8 cellular contexts compared by ENCODE assay signal in the genomic region with DNA sequence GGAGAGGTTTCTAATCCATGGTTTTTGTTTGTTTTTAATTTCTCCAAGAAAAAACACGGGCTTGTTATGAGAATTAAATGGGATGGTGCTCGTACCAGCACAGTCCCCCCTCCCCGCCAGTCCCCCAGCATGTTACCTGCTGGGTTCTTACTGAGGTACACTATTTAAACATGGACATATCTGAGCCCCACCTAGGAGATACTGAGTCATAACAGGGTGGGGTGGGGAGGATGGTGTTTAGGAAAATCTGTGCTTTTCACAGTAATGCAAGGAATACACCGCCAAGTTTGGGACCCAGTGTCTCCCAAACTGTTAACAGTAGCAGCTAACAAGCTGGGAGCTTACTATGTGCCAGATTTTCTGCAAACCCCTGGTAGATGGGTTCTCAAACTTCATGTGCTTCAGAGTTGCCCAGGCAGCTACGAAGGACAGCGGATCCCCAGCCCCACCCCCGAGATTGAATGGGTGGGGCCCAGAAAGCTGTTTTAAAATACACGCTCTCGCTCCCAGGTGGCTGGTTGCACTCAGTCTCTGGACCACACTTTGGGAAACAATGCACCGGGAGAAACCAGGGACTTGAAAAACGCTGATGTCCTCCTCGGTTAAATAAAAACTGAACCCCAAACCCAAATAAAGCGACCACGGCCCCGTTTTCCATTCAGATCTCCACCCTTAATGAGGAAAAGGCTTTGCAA. TPM values are rescaled to one million over a fixed set of nuclear protein-coding genes. Genes with fewer than 3 reads are reported as not detected.
DNase-seq lines count a peak whose midpoint lies in the region; ATAC-seq and TF ChIP-seq lines count a peak whose summit lies in the region.

No MANE protein-coding gene starts in this region.

- H3K36me3 ChIP-seq in IMR-90 (ENCODE audit: control insufficient read depth, insufficient read depth, low read length) (peaks cover 4% of the 10 kb centered on the region), left lung (peaks cover 0 to 12% of the 10 kb centered on the region in 2 donors)

- CTCF ChIA-PET in IMR-90 (lab: Yijun Ruan, JAX) = interaction anchor here (1.3 to 1.7 kb wide), 3 partner anchors 12 to 17 kb away, joined by 3 to 6 read pairs (median 3); no protein-coding TSS in a partner anchor

- POLR2A ChIA-PET in IMR-90 (lab: Charles Lee; ENCODE audit: unreplicated experiment) = interaction anchor here (0.7 kb wide), 1 partner anchor 11 kb away, joined by 6 read pairs; no protein-coding TSS in a partner anchor

- H3K4me1 ChIP-seq in IMR-90 (ENCODE audit: control insufficient read depth, insufficient read depth, low read length) = peaks cover 2% of the 10 kb centered on the region; the same call in 1 of the 2 replicates
- H3K4me1 ChIP-seq in left lung = peaks cover 0 to 13% of the 10 kb centered on the region in 2 donors

- peak; percentile 41 for ATAC-seq in GM21381 (IDR thresholded peaks at IDR 0.05; ENCODE audit: unreplicated experiment)
- peak; percentile 40 for ATAC-seq in IMR-90 (ENCODE audit: low read depth)
- ATAC-seq in left lung = peak; percentile 52
- no peak for ATAC-seq in GM18861 (IDR thresholded peaks at IDR 0.05; ENCODE audit: unreplicated experiment)

- BruUV-seq in IMR-90 (replicated peaks; lab: Mats Ljungman, UMichigan) = no TSS peak

- peak overlapping the region; percentile 38; the same call in 1 of the 2 replicates for H4K91ac ChIP-seq in IMR-90 (ENCODE audit: insufficient read depth, low read depth, low read length)

- intact Hi-C loops in IMR-90 (cut with micrococcal nuclease) = no loop called here
- intact Hi-C loops in left lung (cut with DNase I) = no loop called here

- in situ Hi-C loops in IMR-90 (cut with MboI; ENCODE audit: low sequenced_read_pairs) = no loop called here

- DNase-seq in D341Med (ENCODE audit: low spot score) (peak; percentile 64), IMR-90 (peak; percentile 11), UCSD-AML1 (lab: John Stamatoyannopoulos, UW; ENCODE audit: unreplicated experiment) (peak; percentile 41), cerebellum (ENCODE audit: low spot score) (peak; percentile 56), left lung (no peak)
- peak; percentile 23 for DNase-seq in stimulated activated CD8-positive, alpha-beta memory T cell treated with anti-CD3 and anti-CD28 coated beads, Interleukin-15, amount 100 ng/mL, for 24 hours (ENCODE audit: low read depth)

- TF ChIP-seq POLR2A in IMR-90 (IDR thresholded peaks at IDR 0.05; ENCODE audit: low read depth, low read length) = no peak

- H4K20me1 ChIP-seq in IMR-90 (ENCODE audit: insufficient read depth, low read length) = peaks cover 4% of the 10 kb centered on the region; the same call in 1 of the 2 replicates

- peak overlapping the region; percentile 99 for H2AFZ ChIP-seq in IMR-90 (replicated peaks; ENCODE audit: low read length, poor library complexity)

- H3K27ac ChIP-seq in IMR-90 (ENCODE audit: insufficient read depth, low read length) (peak overlapping the region; percentile 99), left lung (peak overlapping the region; percentile 91 to 92)

- H3K18ac ChIP-seq in IMR-90 (ENCODE audit: low read depth, low read length) = peak overlapping the region; percentile 15; the same call in 1 of the 2 replicates

- 0% methylated on average over 6 of the region's 15 CpGs; no CpG with 5 or more reads in 1 of the 2 experiments for WGBS in IMR-90 (ENCODE audit: extremely low coverage in 2 of 2, insufficient read length in 1 of 2), 2 experiments

- no peak overlapping the region for H2BK120ac ChIP-seq in IMR-90 (ENCODE audit: low read depth, low read length)

- H3K9me1 ChIP-seq in IMR-90 (ENCODE audit: insufficient read depth, low read length) = no peaks in the 10 kb centered on the region

- H3K27me3 ChIP-seq in IMR-90 (ENCODE audit: control insufficient read depth, insufficient read depth, low read length) = no peaks in the 10 kb centered on the region
- no peaks in the 10 kb centered on the region for H3K27me3 ChIP-seq in left lung

- no peak overlapping the region for H2BK15ac ChIP-seq in IMR-90 (ENCODE audit: low read depth, low read length)

- H2BK5ac ChIP-seq in IMR-90 (ENCODE audit: low read depth, low read length, poor library complexity, severe bottlenecking) = peak overlapping the region; percentile 91

- H3K4me2 ChIP-seq in IMR-90 (ENCODE audit: low read depth, low read length) = peak overlapping the region; percentile 98

- TF ChIP-seq CTCF in IMR-90 (conservative IDR thresholded peaks at IDR 0.05; ENCODE audit: low read depth, low read length) (no peak), left lung (IDR thresholded peaks at IDR 0.05) (no peak)

- H2AK5ac ChIP-seq in IMR-90 (ENCODE audit: low read depth, low read length) = no peak overlapping the region

- peak overlapping the region; percentile 99 for H3K9ac ChIP-seq in IMR-90 (ENCODE audit: low read depth, low read length)

- peak overlapping the region; percentile 98 for H3K4me3 ChIP-seq in IMR-90 (ENCODE audit: insufficient read depth, low read depth, low read length)
- H3K4me3 ChIP-seq in left lung = peak overlapping the region; percentile 80 to 97

- no peak overlapping the region for H2BK20ac ChIP-seq in IMR-90 (ENCODE audit: low read depth, low read length)

- H3K23ac ChIP-seq in IMR-90 (ENCODE audit: low read depth, low read length) = no peak overlapping the region

- peak overlapping the region; percentile 64 to 90; a peak in 2 of 4 replicates for H4K8ac ChIP-seq in IMR-90 (ENCODE audit: low read depth in 2 of 2, low read length in 2 of 2)

- H3K56ac ChIP-seq in IMR-90 (ENCODE audit: extremely low read depth, insufficient read depth, low read length) = peak overlapping the region; percentile 37; the same call in 1 of the 2 replicates

- H3K14ac ChIP-seq in IMR-90 (replicated peaks; ENCODE audit: low read depth, low read length) = peak overlapping the region; percentile 10; the same call in 1 of the 2 replicates

- H3K9me3 ChIP-seq in IMR-90 (ENCODE audit: control insufficient read depth, insufficient read depth, low read length) = no peaks in the 10 kb centered on the region
- no peaks in the 10 kb centered on the region for H3K9me3 ChIP-seq in left lung

- TF ChIP-seq RAD21 in IMR-90 (IDR thresholded peaks at IDR 0.05; ENCODE audit: low read length) = no peak

- peaks cover 15 to 24% of the 10 kb centered on the region in 2 experiments for H3K79me1 ChIP-seq in IMR-90 (ENCODE audit: low read depth in 1 of 2, low read length in 2 of 2)

- peak overlapping the region; percentile 65 for H3K4ac ChIP-seq in IMR-90 (ENCODE audit: low read depth, low read length)

- H4K5ac ChIP-seq in IMR-90 (ENCODE audit: low read depth, low read length) = peak overlapping the region; percentile 28; the same call in 1 of the 2 replicates

- dilution Hi-C loops in IMR-90 (cut with HindIII; ENCODE audit: low sequenced_read_pairs, unreplicated experiment) = no loop called here

- H2AK9ac ChIP-seq in IMR-90 (replicated peaks; ENCODE audit: low read depth, low read length, poor library complexity) = peak overlapping the region; percentile 75

TF ChIP-seq in IMR-90, 13 proteins besides CTCF, POLR2A, EP300 and RAD21:
- TF ChIP-seq, protein P1, sequence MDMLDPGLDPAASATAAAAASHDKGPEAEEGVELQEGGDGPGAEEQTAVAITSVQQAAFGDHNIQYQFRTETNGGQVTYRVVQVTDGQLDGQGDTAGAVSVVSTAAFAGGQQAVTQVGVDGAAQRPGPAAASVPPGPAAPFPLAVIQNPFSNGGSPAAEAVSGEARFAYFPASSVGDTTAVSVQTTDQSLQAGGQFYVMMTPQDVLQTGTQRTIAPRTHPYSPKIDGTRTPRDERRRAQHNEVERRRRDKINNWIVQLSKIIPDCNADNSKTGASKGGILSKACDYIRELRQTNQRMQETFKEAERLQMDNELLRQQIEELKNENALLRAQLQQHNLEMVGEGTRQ (IDR thresholded peaks at IDR 0.05; ENCODE audit: low read depth, low read length) = no peak
- TF ChIP-seq FOS (IDR thresholded peaks at IDR 0.05; ENCODE audit: low read depth, low read length) (no peak), RCOR1 (IDR thresholded peaks at IDR 0.05; ENCODE audit: insufficient replicate concordance, low read length) (no peak), NFE2L2 (IDR thresholded peaks at IDR 0.05; ENCODE audit: low read depth, low read length) (no peak), BHLHE40 (IDR thresholded peaks at IDR 0.05; ENCODE audit: low read depth, low read length) (no peak), MXI1 (IDR thresholded peaks at IDR 0.05; ENCODE audit: borderline replicate concordance, low read depth, low read length) (no peak), CHD1 (IDR thresholded peaks at IDR 0.05; ENCODE audit: low read depth, low read length) (no peak), MAFK (IDR thresholded peaks at IDR 0.05; ENCODE audit: low read depth, low read length) (no peak)

RNA-seq across cellular contexts. Expression of a gene that starts 1.0 kb away (rescaled TPM):
- total RNA-seq in IMR-90 (2012; rRNA removed) (13.3 and 14.3 TPM in 2 replicates), cerebellum (12.9 TPM), left lung (10 to 100 TPM; 10.8 to 11.5 TPM)
- 15.1 and 17.1 TPM in 2 replicates for polyA plus RNA-seq in IMR-90 (2012; rRNA removed)
- polyA plus RNA-seq in IMR-90 (2012; cell fraction: cytosol; rRNA removed) = 14.1 and 18.0 TPM in 2 replicates
- polyA plus RNA-seq in IMR-90 (2012; cell fraction: nucleus; rRNA removed; ENCODE audit: low replicate concordance) = 10.8 and 15.0 TPM in 2 replicates

Comparison
In these comparisons a context has a peak if more than half of its experiments do, and no peak if none do; other contexts are left out.
1. DNase-seq: peak in D341Med (single experiment), IMR-90 (single experiment), UCSD-AML1 (single experiment), cerebellum (single experiment) and stimulated activated CD8-positive, alpha-beta memory T cell treated with anti-CD3 and anti-CD28 coated beads, Interleukin-15, amount 100 ng/mL, for 24 hours (single experiment); none in left lung (0 of 2).